1 cellular context compared by ENCODE assay signal in genomic region chr15:50906954-50907865, GRCh38.
TF ChIP-seq lines count a peak whose summit lies in the region.

No MANE protein-coding gene starts in this region.

TF ChIP-seq in WTC11, 78 proteins besides CTCF, POLR2A, EP300 and RAD21 (continued from another document):
- TF ChIP-seq OVOL2 (CRISPR knock-in tag; IDR thresholded peaks at IDR 0.05; ENCODE audit: borderline replicate concordance) = no peak
- TF ChIP-seq ELF4 (CRISPR knock-in tag; IDR thresholded peaks at IDR 0.05; ENCODE audit: low read depth) = no peak
- TF ChIP-seq NFE2L1 (CRISPR knock-in tag; IDR thresholded peaks at IDR 0.05) = no peak
- TF ChIP-seq ATF6 (CRISPR knock-in tag; IDR thresholded peaks at IDR 0.05) = no peak
- TF ChIP-seq ARID4B (CRISPR knock-in tag; IDR thresholded peaks at IDR 0.05; ENCODE audit: borderline replicate concordance) = no peak
- TF ChIP-seq KAT7 (CRISPR knock-in tag; IDR thresholded peaks at IDR 0.05; ENCODE audit: borderline replicate concordance) = no peak
- TF ChIP-seq ZNF532 (CRISPR knock-in tag; IDR thresholded peaks at IDR 0.05; ENCODE audit: borderline replicate concordance) = no peak
